In the genomic region with DNA sequence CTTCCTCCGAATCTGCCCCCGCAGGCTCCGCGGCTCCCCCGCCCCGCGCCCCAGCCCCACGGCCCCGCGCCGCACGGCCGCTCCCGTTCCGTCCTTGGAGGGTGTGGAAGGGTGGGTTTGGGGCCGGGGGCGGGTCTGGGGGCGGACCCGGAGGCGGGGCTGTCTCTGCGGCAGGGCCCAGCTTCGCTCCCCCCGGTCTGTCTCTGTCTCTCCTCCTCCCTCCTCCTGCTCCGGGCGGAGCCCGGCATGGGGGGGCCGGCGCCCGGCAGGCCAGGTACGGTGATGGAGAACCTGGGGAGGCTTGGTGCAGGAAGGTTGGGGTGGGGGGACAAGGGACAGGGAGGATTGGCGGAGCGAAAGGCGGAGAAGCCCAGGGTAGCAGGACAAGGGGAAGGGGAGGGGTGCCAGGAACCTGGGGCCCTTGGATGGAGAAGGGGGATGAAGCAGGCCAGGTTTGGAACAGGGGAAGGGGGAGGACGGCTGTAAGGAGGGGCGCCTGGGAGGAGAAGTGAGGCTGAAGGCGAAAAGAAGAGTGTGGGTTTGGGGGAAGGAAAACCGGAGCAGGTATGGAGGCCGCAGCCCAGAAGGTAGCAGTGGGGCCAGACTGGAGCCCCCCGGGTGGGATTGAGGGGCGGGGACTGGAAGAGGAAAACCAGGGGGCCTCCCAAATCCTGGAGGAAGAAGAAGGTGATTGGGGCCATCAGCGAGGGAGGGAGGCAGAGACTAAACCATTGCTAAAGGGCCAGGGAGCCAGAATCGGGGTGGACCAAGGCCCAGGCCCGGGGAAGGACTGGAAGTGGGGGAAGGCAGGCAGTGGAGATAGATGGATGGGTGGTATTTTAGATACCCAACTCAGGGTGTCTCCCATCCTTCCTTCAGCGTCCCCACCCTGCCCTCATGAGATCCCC, we compare ENCODE assay signal across 8 cellular contexts. TPM values are rescaled to one million over a fixed set of nuclear protein-coding genes. Genes with fewer than 3 reads are reported as not detected.
DNase-seq lines count a peak whose midpoint lies in the region; ATAC-seq and TF ChIP-seq lines count a peak whose summit lies in the region.

Gene NYAP1 (plus strand): TSS at position 200 of the 908 bp plus-strand sequence. CDS start 1,385 bp downstream, outside the sequence.

- no peaks in the 10 kb centered on the region for H3K9me3 ChIP-seq in CD4-positive, alpha-beta memory T cell (ENCODE audit: control insufficient read depth in 1 of 2, low read length in 2 of 2)
- H3K9me3 ChIP-seq in mucosa of descending colon: no peaks in the 10 kb centered on the region

- H3K36me3 Mint-ChIP-seq in CD4-positive, alpha-beta memory T cell: peaks cover 0 to 4% of the 10 kb centered on the region in 2 donors

- no peaks in the 10 kb centered on the region for H3K36me3 ChIP-seq in CD4-positive, alpha-beta memory T cell (ENCODE audit: insufficient read depth, low read length)
- no peaks in the 10 kb centered on the region for H3K36me3 ChIP-seq in mucosa of descending colon (ENCODE audit: low read depth)

- POLR2A ChIA-PET in CD4-positive, alpha-beta memory T cell (lab: Charles Lee; ENCODE audit: partially characterized antibody): interaction anchor here (1.0 to 2.3 kb wide), 6 partner anchors 9 to 87 kb away, joined by 3 to 12 read pairs (median 5); partner anchors contain the start of gene MEPCE

- peak within 1 kb of the TSS in 1 of 2 donors; percentile 64 for H3K4me3 ChIP-seq in CD4-positive, alpha-beta memory T cell (ENCODE audit: low read length in 2 of 2)
- H3K4me3 ChIP-seq in epithelial cell of esophagus (ENCODE audit: low read length) (peak within 1 kb of the TSS; percentile 51), mucosa of descending colon (peak within 1 kb of the TSS; percentile 11)

- peak in 4 of 5 donors; percentile 55 to 69 (median 61) for DNase-seq in CD4-positive, alpha-beta memory T cell
- DNase-seq in NCI-H187 treated with DMSO at 0.1 percent for 48 hours (lab: John Stamatoyannopoulos, UW) (peak; percentile 16), activated T-cell treated with anti-CD3 and anti-CD28 coated beads for 48 hours (ENCODE audit: low read depth) (peak; percentile 34), epithelial cell of esophagus (ENCODE audit: low read depth) (peak; percentile 69), mucosa of descending colon (peak; percentile 66 to 82 (median 70)), substantia nigra (lab: John Stamatoyannopoulos, UW) (peak in 38 of 49 donors; percentile 32 to 87 (median 60))

- peaks cover 16 to 31% (median 20%) of the 10 kb centered on the region in 4 donors for H3K4me1 Mint-ChIP-seq in CD4-positive, alpha-beta memory T cell

- H3K27me3 Mint-ChIP-seq in CD4-positive, alpha-beta memory T cell: no peaks in the 10 kb centered on the region

- H3K27me3 ChIP-seq in CD4-positive, alpha-beta memory T cell (ENCODE audit: insufficient read depth, low read length): no peaks in the 10 kb centered on the region

- peak within 1 kb of the TSS; percentile 83 to 90 (median 86) for H3K4me3 Mint-ChIP-seq in CD4-positive, alpha-beta memory T cell

- intact Hi-C loops in CD4-positive, alpha-beta memory T cell (cut with micrococcal nuclease): loop anchor here (1.0 to 2.0 kb wide), 6 partner anchors 9 to 211 kb away; partner anchors contain the start of genes AGFG2 and GIGYF1
- intact Hi-C loops in mucosa of descending colon (cut with DNase I, micrococcal nuclease): no loop called here

- ATAC-seq in GM21786 (IDR thresholded peaks at IDR 0.05; ENCODE audit: unreplicated experiment) (peak; percentile 17), mucosa of descending colon (peak; percentile 22), GM21576 (IDR thresholded peaks at IDR 0.05; ENCODE audit: unreplicated experiment) (no peak)

- CTCF ChIA-PET in CD4-positive, alpha-beta memory T cell (lab: Charles Lee; ENCODE audit: partially characterized antibody): interaction anchor here (1.0 to 7.9 kb wide), 6 partner anchors 14 to 209 kb away, joined by 3 to 76 read pairs (median 6); no protein-coding TSS in a partner anchor

- H3K4me1 ChIP-seq in CD4-positive, alpha-beta memory T cell (ENCODE audit: insufficient read depth, low read length): peaks cover 32% of the 10 kb centered on the region
- H3K4me1 ChIP-seq in mucosa of descending colon (ENCODE audit: low read depth): peaks cover 17% of the 10 kb centered on the region

- H3K27ac Mint-ChIP-seq in CD4-positive, alpha-beta memory T cell: peak within 1 kb of the TSS; percentile 8 to 90 (median 72)

- peak within 1 kb of the TSS; percentile 45 for H3K27ac ChIP-seq in CD4-positive, alpha-beta memory T cell (ENCODE audit: low read depth, low read length)
- H3K27ac ChIP-seq in substantia nigra (ENCODE audit: low read depth, low read length, poor library complexity, severe bottlenecking): peak within 1 kb of the TSS; percentile 59

- peaks cover 0 to 1% (median 0%) of the 10 kb centered on the region in 8 donors for H3K9me3 Mint-ChIP-seq in CD4-positive, alpha-beta memory T cell

- TF ChIP-seq CTCF in epithelial cell of esophagus (IDR thresholded peaks at IDR 0.05; ENCODE audit: insufficient read depth, low read depth, low read length, missing control alignments): no peak
- TF ChIP-seq CTCF in mucosa of descending colon (IDR thresholded peaks at IDR 0.05): no peak

RNA-seq across cellular contexts. Expression of gene NYAP1, which starts in this region (rescaled TPM):
- total RNA-seq in CD4-positive, alpha-beta memory T cell: under 1 TPM; 0.38 to 0.58 TPM
- not detected for polyA plus RNA-seq in CD4-positive, alpha-beta memory T cell
- total RNA-seq in mucosa of descending colon: 1 to 10 TPM in 1 of 3 donors, under 1 TPM in 2; 0.23 to 2.8 (median 0.46) TPM

Comparison
In these comparisons a context has a peak if more than half of its experiments do, and no peak if none do; other contexts are left out.
1. Peak in DNase-seq and H3K27ac ChIP-seq in CD4-positive, alpha-beta memory T cell; RNA of the gene not detected or under 1 TPM.
2. DNase-seq: peak in every context shown above with its lines; median percentile 70 in mucosa of descending colon; 69 in epithelial cell of esophagus; 61 in CD4-positive, alpha-beta memory T cell; 60 in substantia nigra; 34 in activated T-cell treated with anti-CD3 and anti-CD28 coated beads for 48 hours; 16 in NCI-H187 treated with DMSO at 0.1 percent for 48 hours.